Comparison of ENCODE assay signal across 20 cellular contexts in the genomic region with DNA sequence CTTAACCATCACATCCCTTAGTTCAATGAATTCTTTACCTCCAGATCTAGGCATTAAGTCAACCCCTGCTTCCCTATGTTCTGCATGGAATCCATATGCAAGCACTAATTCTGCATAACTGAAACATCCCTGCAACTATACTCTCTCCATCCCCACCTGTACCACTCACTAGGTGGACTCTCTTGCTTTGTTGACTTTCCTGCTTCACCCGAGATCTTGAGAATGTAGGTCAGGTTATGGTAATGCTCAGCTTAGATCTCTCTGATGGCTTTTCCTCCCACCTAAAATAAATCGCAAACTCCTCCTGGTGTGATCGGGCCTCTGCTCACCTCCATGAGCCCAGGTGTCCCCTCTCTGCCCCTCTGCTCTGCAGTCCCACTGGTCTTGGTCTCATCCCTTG.
"Had no signal": no experiment of that assay in that cellular context is flagged by ENCODE, and none has a peak within 500 bp of the region (broad histone marks: within the 10 kb centered on the region; RNA-seq: fewer than 3 reads in every experiment).

No MANE protein-coding gene starts in this region.

- H3K36me3 ChIP-seq: colonic mucosa, esophagus squamous epithelium, gastrocnemius medialis, heart left ventricle, left ventricle myocardium inferior, lower lobe of right lung had no signal

- H3K4me1 ChIP-seq: colonic mucosa, esophagus squamous epithelium, gastrocnemius medialis, lower lobe of right lung had no signal

- DNase-seq: colonic mucosa; cortex of kidney; effector CD8-positive, alpha-beta T cell; esophagus squamous epithelium; foreskin fibroblast; foreskin melanocyte; gastrocnemius medialis; heart left ventricle; hypothalamus; immature natural killer cell; kidney; kidney glomerular epithelial cell; left colon; left ventricle myocardium inferior; lower lobe of right lung; mesenchymal stem cell; mucosa of descending colon; naive B cell had no signal

- ATAC-seq: gastrocnemius medialis, heart left ventricle, left colon, left lobe of liver, lower lobe of right lung, mucosa of descending colon had no signal

- H3K27me3 ChIP-seq: colonic mucosa, gastrocnemius medialis, hepatocyte had no signal

- H3K9me3 ChIP-seq: colonic mucosa, gastrocnemius medialis, lower lobe of right lung, mucosa of descending colon had no signal

- H3K27ac ChIP-seq: colonic mucosa, esophagus squamous epithelium, gastrocnemius medialis, heart left ventricle, hepatocyte, left ventricle myocardium inferior, lower lobe of right lung had no signal

- H3K4me3 ChIP-seq: colonic mucosa, esophagus squamous epithelium, gastrocnemius medialis, heart left ventricle, hepatocyte, left ventricle myocardium inferior, lower lobe of right lung, mucosa of descending colon had no signal
